Comparison of ENCODE assay signal across 20 cellular contexts in the genomic region with DNA sequence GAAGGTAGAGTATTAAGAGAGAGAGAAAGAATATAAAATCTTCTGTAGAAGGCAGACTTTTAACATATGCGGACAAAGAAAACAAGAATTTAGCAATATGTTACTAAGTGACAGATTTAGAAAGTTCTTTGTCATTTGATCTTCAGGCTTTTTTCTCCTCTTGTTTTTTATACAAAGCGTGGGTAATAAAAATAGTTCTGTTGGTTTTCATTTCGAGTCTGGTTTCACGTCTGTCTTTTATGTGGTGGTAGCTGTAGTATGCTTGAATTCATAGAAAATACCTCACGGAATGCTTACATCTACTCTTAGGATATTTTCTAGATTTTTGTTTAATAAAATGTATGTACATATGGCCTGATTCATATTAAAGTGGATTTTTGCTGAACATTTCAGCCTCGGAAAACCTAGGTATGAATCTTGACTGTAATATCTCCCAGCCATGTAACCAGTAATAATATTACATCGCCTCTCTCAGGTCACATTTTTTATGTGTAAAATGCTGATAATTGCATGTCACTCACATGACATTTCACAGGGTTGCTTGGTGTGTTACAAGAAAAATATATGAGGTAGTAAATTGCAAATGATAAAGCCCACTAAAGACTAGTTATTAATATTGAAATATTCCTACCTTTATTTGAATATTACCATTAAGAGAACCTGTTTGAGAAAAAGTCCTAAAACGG.
DNase-seq lines count a peak whose midpoint lies in the region; ATAC-seq and TF ChIP-seq lines count a peak whose summit lies in the region.
"Had no signal": no experiment of that assay in that cellular context is flagged by ENCODE, and none has a peak within 500 bp of the region (broad histone marks: within the 10 kb centered on the region; RNA-seq: fewer than 3 reads in every experiment).

No MANE protein-coding gene starts in this region.

- H3K27me3 Mint-ChIP-seq in activated CD8-positive, alpha-beta T cell treated with anti-CD3 and anti-CD28 coated beads for 36 hours: no peaks in the 10 kb centered on the region
- H3K27me3 Mint-ChIP-seq: T-helper 17 cell had no signal

- WGBS in hepatocyte (ENCODE audit: low lambda C conversion rate, missing lambda C conversion rate): 67% methylated on average over 8 of the region's 8 CpGs

- H3K4me1 ChIP-seq in hepatocyte (ENCODE audit: insufficient read depth): no peaks in the 10 kb centered on the region
- H3K4me1 ChIP-seq: Peyer's patch had no signal

- ATAC-seq in GM21723 (IDR thresholded peaks at IDR 0.05; ENCODE audit: unreplicated experiment) (peak; percentile 39), HG03565 (IDR thresholded peaks at IDR 0.05; ENCODE audit: unreplicated experiment) (peak; percentile 60), HG03175 (IDR thresholded peaks at IDR 0.05; ENCODE audit: unreplicated experiment) (no peak)
- no peak for ATAC-seq in activated CD8-positive, alpha-beta T cell treated with anti-CD3 and anti-CD28 coated beads for 36 hours
- ATAC-seq: CD8-positive, alpha-beta T cell; T-helper 17 cell had no signal

- no peak overlapping the region for H3K27ac Mint-ChIP-seq in activated CD8-positive, alpha-beta T cell treated with anti-CD3 and anti-CD28 coated beads for 36 hours
- H3K27ac Mint-ChIP-seq: CD8-positive, alpha-beta T cell; HFFc6; T-helper 17 cell had no signal

- no peak overlapping the region for H3K4me3 Mint-ChIP-seq in activated CD8-positive, alpha-beta T cell treated with anti-CD3 and anti-CD28 coated beads for 36 hours
- H3K4me3 Mint-ChIP-seq: CD8-positive, alpha-beta T cell; HFFc6; T-helper 17 cell had no signal

- DNase-seq in GM12865 (ENCODE audit: low read depth) (peak; percentile 27), hepatocyte (ENCODE audit: low spot score) (no peak), NOMO-1 treated with DMSO at 0.1 percent for 48 hours (lab: John Stamatoyannopoulos, UW; ENCODE audit: unreplicated experiment) (no peak), SKM-1 (lab: John Stamatoyannopoulos, UW; ENCODE audit: unreplicated experiment) (no peak)
- no peak for DNase-seq in activated CD8-positive, alpha-beta T cell treated with anti-CD3 and anti-CD28 coated beads for 36 hours
- DNase-seq: CD8-positive, alpha-beta T cell; DMS79 treated with DMSO at 0.1 percent for 48 hours; GOT3; HFFc6; KG1; NCI-H1105; NCI-H187; NCI-H446; Peyer's patch; Right ventricle myocardium superior; SK-N-SH; T-helper 17 cell had no signal

- no peaks in the 10 kb centered on the region for H4K20me1 ChIP-seq in hepatocyte (ENCODE audit: insufficient read depth, poor library complexity, severe bottlenecking)

- POLR2A ChIA-PET in activated CD8-positive, alpha-beta T cell treated with anti-CD3 and anti-CD28 coated beads for 36 hours (lab: Charles Lee): no interaction called here

- H3K9me3 Mint-ChIP-seq in activated CD8-positive, alpha-beta T cell treated with anti-CD3 and anti-CD28 coated beads for 36 hours: peaks cover 1% of the 10 kb centered on the region
- H3K9me3 Mint-ChIP-seq: HFFc6 had no signal

- CTCF ChIA-PET in activated CD8-positive, alpha-beta T cell treated with anti-CD3 and anti-CD28 coated beads for 36 hours (lab: Charles Lee): no interaction called here

- H3K9me2 ChIP-seq in hepatocyte (replicated peaks; ENCODE audit: insufficient read depth): no peaks in the 10 kb centered on the region
- H3K9me2 ChIP-seq: SK-N-SH had no signal

- H3K27me3 ChIP-seq in hepatocyte: no peaks in the 10 kb centered on the region
- H3K27me3 ChIP-seq: Peyer's patch had no signal

- intact Hi-C loops in activated CD8-positive, alpha-beta T cell treated with anti-CD3 and anti-CD28 coated beads for 36 hours (cut with micrococcal nuclease): no loop called here

- no peak overlapping the region for H3K27ac ChIP-seq in hepatocyte
- H3K27ac ChIP-seq: Peyer's patch had no signal

- H3K4me3 ChIP-seq in GM12865 (ENCODE audit: low read depth, low read length) (no peak overlapping the region), hepatocyte (no peak overlapping the region)
- H3K4me3 ChIP-seq: Peyer's patch had no signal

- no peak for TF ChIP-seq CTCF in GM12865 (IDR thresholded peaks at IDR 0.05; ENCODE audit: insufficient read depth, low read depth, low read length, missing control alignments)
- no peak for TF ChIP-seq CTCF in hepatocyte (IDR thresholded peaks at IDR 0.05; ENCODE audit: poor library complexity)
- no peak for TF ChIP-seq CTCF in activated CD8-positive, alpha-beta T cell treated with anti-CD3 and anti-CD28 coated beads for 36 hours (IDR thresholded peaks at IDR 0.05)

- no peaks in the 10 kb centered on the region for H3K9me3 ChIP-seq in hepatocyte (ENCODE audit: low read depth)
- H3K9me3 ChIP-seq: Peyer's patch, SK-N-SH had no signal

- no peaks in the 10 kb centered on the region for H3K79me2 ChIP-seq in hepatocyte

- no peaks in the 10 kb centered on the region for H3K36me3 Mint-ChIP-seq in activated CD8-positive, alpha-beta T cell treated with anti-CD3 and anti-CD28 coated beads for 36 hours (ENCODE audit: low read depth)
- H3K36me3 Mint-ChIP-seq: CD8-positive, alpha-beta T cell had no signal

- no peak overlapping the region for H2AFZ ChIP-seq in hepatocyte

- no peaks in the 10 kb centered on the region for H3K36me3 ChIP-seq in hepatocyte (replicated peaks; ENCODE audit: insufficient read depth, low read depth)
- H3K36me3 ChIP-seq: Peyer's patch had no signal

- no peaks in the 10 kb centered on the region for H3K4me1 Mint-ChIP-seq in activated CD8-positive, alpha-beta T cell treated with anti-CD3 and anti-CD28 coated beads for 36 hours (ENCODE audit: low read depth)
- H3K4me1 Mint-ChIP-seq: T-helper 17 cell had no signal

- peak overlapping the region; percentile 5 for H3K4me2 ChIP-seq in hepatocyte
- H3K4me2 ChIP-seq: SK-N-SH had no signal

Comparison
In these comparisons a context has a peak if more than half of its experiments do, and no peak if none do; other contexts are left out.
1. ATAC-seq: peak in GM21723 (single experiment) and HG03565 (single experiment); none in activated CD8-positive, alpha-beta T cell treated with anti-CD3 and anti-CD28 coated beads for 36 hours (single experiment) and HG03175 (single experiment).